20 cellular contexts compared by ENCODE assay signal in genomic region chr17:77618731-77619130, GRCh38.
DNase-seq lines count a peak whose midpoint lies in the region; ATAC-seq, FAIRE-seq and TF ChIP-seq lines count a peak whose summit lies in the region.
"Had no signal": no experiment of that assay in that cellular context is flagged by ENCODE, and none has a peak within 500 bp of the region (broad histone marks: within the 10 kb centered on the region; RNA-seq: fewer than 3 reads in every experiment).

No MANE protein-coding gene starts in this region.

- peak overlapping the region; percentile 12 for H3K27ac Mint-ChIP-seq in activated naive CD4-positive, alpha-beta T cell treated with anti-CD3 and anti-CD28 coated beads, Interleukin-2, amount 50 U/mL, for 24 hours

- no peaks in the 10 kb centered on the region for H3K36me3 Mint-ChIP-seq in activated naive CD4-positive, alpha-beta T cell treated with anti-CD3 and anti-CD28 coated beads, Interleukin-2, amount 50 U/mL, for 24 hours

- no peak for DNase-seq in activated naive CD4-positive, alpha-beta T cell (lab: John Stamatoyannopoulos, UW)
- DNase-seq in RWPE2 (ENCODE audit: low spot score) (peak; percentile 43), bronchial epithelial cell (ENCODE audit: low read depth) (no peak), spleen (peak; percentile 25), MG63 (no peak), cerebellar cortex (ENCODE audit: low spot score) (no peak)
- DNase-seq: COR-L47, DMS153, NCI-H1048, NCI-H1436 treated with DMSO at 0.1 percent for 48 hours, NCI-H2081 treated with DMSO at 0.1 percent for 48 hours, NCI-H510A, NCI-H774, Right ventricle myocardium superior had no signal

- no peaks in the 10 kb centered on the region for H3K9me3 Mint-ChIP-seq in activated naive CD4-positive, alpha-beta T cell treated with anti-CD3 and anti-CD28 coated beads, Interleukin-2, amount 50 U/mL, for 24 hours

- H3K4me1 ChIP-seq in RWPE2 (ENCODE audit: insufficient read depth, poor library complexity, severe bottlenecking), result peaks cover 38% of the 10 kb centered on the region
- no peaks in the 10 kb centered on the region for H3K4me1 ChIP-seq in spleen

- peak; percentile 50 for FAIRE-seq in bronchial epithelial cell (lab: Jason Lieb, UNC)
- FAIRE-seq: GM12892, H1, K562 had no signal

- intact Hi-C loops in spleen (cut with DNase I; ENCODE audit: low total_unique reads), result no loop called here

- no peaks in the 10 kb centered on the region for H3K27me3 Mint-ChIP-seq in activated naive CD4-positive, alpha-beta T cell treated with anti-CD3 and anti-CD28 coated beads, Interleukin-2, amount 50 U/mL, for 24 hours

- H3K4me3 Mint-ChIP-seq in activated naive CD4-positive, alpha-beta T cell treated with anti-CD3 and anti-CD28 coated beads, Interleukin-2, amount 50 U/mL, for 24 hours, result no peak overlapping the region

- H3K27me3 ChIP-seq in RWPE2 (ENCODE audit: insufficient read depth, poor library complexity, severe bottlenecking) (no peaks in the 10 kb centered on the region), bronchial epithelial cell (ENCODE audit: control insufficient read depth, insufficient read depth, low read length) (no peaks in the 10 kb centered on the region), spleen (replicated peaks in 1 of 7) (peaks cover 0 to 14% (median 0%) of the 10 kb centered on the region in 7 donors), MG63 (no peaks in the 10 kb centered on the region)

- H3K4me1 Mint-ChIP-seq in activated naive CD4-positive, alpha-beta T cell treated with anti-CD3 and anti-CD28 coated beads, Interleukin-2, amount 50 U/mL, for 24 hours, result peaks cover 20% of the 10 kb centered on the region

- no peaks in the 10 kb centered on the region for H3K9me3 ChIP-seq in RWPE2 (ENCODE audit: severe bottlenecking)
- H3K9me3 ChIP-seq in spleen, result peaks cover 0 to 6% (median 0%) of the 10 kb centered on the region in 8 donors
- 0 out of 2 replicates have a peak, but pooled peaks cover 3% of the 10 kb centered on the region for H3K9me3 ChIP-seq in MG63

- H3K4me3 ChIP-seq in RWPE2 (ENCODE audit: severe bottlenecking) (no peak overlapping the region), bronchial epithelial cell (ENCODE audit: low read depth, low read length) (no peak overlapping the region), spleen (no peak overlapping the region), MG63 (no peak overlapping the region)
- H3K4me3 ChIP-seq: K562 had no signal

- no peak for TF ChIP-seq CTCF in RWPE2 (IDR thresholded peaks at IDR 0.05; ENCODE audit: poor library complexity, severe bottlenecking)
- TF ChIP-seq CTCF in bronchial epithelial cell (IDR thresholded peaks at IDR 0.05; ENCODE audit: insufficient read depth, low read length, severe bottlenecking), result no peak
- no peak for TF ChIP-seq CTCF in spleen (IDR thresholded peaks at IDR 0.05 in 8 of 11, conservative IDR thresholded peaks at IDR 0.05 in 3 of 11)

- H3K27ac ChIP-seq in RWPE2 (ENCODE audit: poor library complexity, severe bottlenecking) (peak overlapping the region; percentile 94), spleen (no peak overlapping the region)
- H3K27ac ChIP-seq: C4-2B had no signal

- no peaks in the 10 kb centered on the region for H3K36me3 ChIP-seq in RWPE2 (ENCODE audit: low read depth)
- H3K36me3 ChIP-seq in bronchial epithelial cell (ENCODE audit: control insufficient read depth, insufficient read depth, low read length), result no peaks in the 10 kb centered on the region
- H3K36me3 ChIP-seq in spleen, result no peaks in the 10 kb centered on the region
- H3K36me3 ChIP-seq in MG63, result no peaks in the 10 kb centered on the region

- TF ChIP-seq POLR2A in spleen (IDR thresholded peaks at IDR 0.05), result no peak

- no peak for ATAC-seq in RWPE2 (ENCODE audit: low read depth)
- no peak for ATAC-seq in GM21723 (IDR thresholded peaks at IDR 0.05; ENCODE audit: unreplicated experiment)
- ATAC-seq: K562 had no signal

- WGBS in spleen, 5 donors, result 87 to 93% (median 91%) methylated on average over 11 of the region's 11 CpGs

Comparison
In these comparisons a context has a peak if more than half of its experiments do, and no peak if none do; other contexts are left out.
1. DNase-seq: peak in RWPE2 (single experiment) and spleen (single experiment); none in activated naive CD4-positive, alpha-beta T cell (0 of 4), bronchial epithelial cell (single experiment), MG63 (single experiment) and cerebellar cortex (single experiment).